9 cellular contexts compared by ENCODE assay signal in the genomic region with DNA sequence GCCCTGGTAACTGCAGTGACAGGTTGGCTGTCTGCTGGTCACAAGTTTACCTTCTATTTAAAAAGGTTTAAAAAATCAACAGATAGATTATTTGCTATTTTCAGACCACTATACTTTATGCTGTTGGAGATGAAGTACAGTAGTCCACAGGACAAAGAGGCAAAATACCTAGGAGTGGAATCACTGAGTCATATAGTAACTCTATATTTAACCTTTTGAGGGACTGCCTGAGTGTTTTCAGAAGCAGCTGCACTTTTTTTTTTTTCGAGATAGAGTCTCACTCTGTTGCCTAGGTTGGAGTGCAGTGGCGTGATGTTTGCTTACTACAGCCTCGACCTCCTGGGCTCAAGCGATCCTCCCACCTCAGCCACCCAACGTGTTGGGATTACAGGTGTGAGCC.
DNase-seq lines count a peak whose midpoint lies in the region; ATAC-seq and TF ChIP-seq lines count a peak whose summit lies in the region.
"Had no signal": no experiment of that assay in that cellular context is flagged by ENCODE, and none has a peak within 500 bp of the region (broad histone marks: within the 10 kb centered on the region; RNA-seq: fewer than 3 reads in every experiment).

No MANE protein-coding gene starts in this region.

- no peak overlapping the region for H3K4me3 ChIP-seq in effector memory CD4-positive, alpha-beta T cell (ENCODE audit: insufficient read depth, low read depth, low read length, poor library complexity, severe bottlenecking)

- ATAC-seq in GM18858 (IDR thresholded peaks at IDR 0.05; ENCODE audit: unreplicated experiment) = peak; percentile 93
- ATAC-seq in HG03060 (IDR thresholded peaks at IDR 0.05; ENCODE audit: low read depth, unreplicated experiment) = peak; percentile 83
- ATAC-seq in activated naive CD8-positive, alpha-beta T cell treated with anti-CD3 and anti-CD28 coated beads, Interleukin-2, amount 50 U/mL, for 24 hours = peak; percentile 92

- DNase-seq in GM20000 (ENCODE audit: low spot score) (peak; percentile 34), kidney tubule cell (ENCODE audit: low spot score) (no peak), erythroblast (lab: John Stamatoyannopoulos, UW) (no peak)
- DNase-seq in activated naive CD8-positive, alpha-beta T cell treated with anti-CD3 and anti-CD28 coated beads, Interleukin-2, amount 50 U/mL, for 24 hours = no peak
- no peak for DNase-seq in effector memory CD4-positive, alpha-beta T cell
- DNase-seq: amygdala, NCI-H2107 had no signal

- H3K27me3 ChIP-seq in effector memory CD4-positive, alpha-beta T cell (replicated peaks; ENCODE audit: control insufficient read depth, insufficient read depth, low read length, poor library complexity, severe bottlenecking) = no peaks in the 10 kb centered on the region

- peak overlapping the region; percentile 11 for H3K4me3 Mint-ChIP-seq in activated naive CD8-positive, alpha-beta T cell treated with anti-CD3 and anti-CD28 coated beads, Interleukin-2, amount 50 U/mL, for 24 hours

- peak overlapping the region; percentile 73 for H3K27ac Mint-ChIP-seq in activated naive CD8-positive, alpha-beta T cell treated with anti-CD3 and anti-CD28 coated beads, Interleukin-2, amount 50 U/mL, for 24 hours

- no peaks in the 10 kb centered on the region for H3K27me3 Mint-ChIP-seq in activated naive CD8-positive, alpha-beta T cell treated with anti-CD3 and anti-CD28 coated beads, Interleukin-2, amount 50 U/mL, for 24 hours

- peaks cover 74% of the 10 kb centered on the region for H3K36me3 Mint-ChIP-seq in activated naive CD8-positive, alpha-beta T cell treated with anti-CD3 and anti-CD28 coated beads, Interleukin-2, amount 50 U/mL, for 24 hours (ENCODE audit: low read depth)

- H3K9me3 ChIP-seq in effector memory CD4-positive, alpha-beta T cell (ENCODE audit: control insufficient read depth, low read length) = no peaks in the 10 kb centered on the region

- H3K4me1 Mint-ChIP-seq in activated naive CD8-positive, alpha-beta T cell treated with anti-CD3 and anti-CD28 coated beads, Interleukin-2, amount 50 U/mL, for 24 hours = peaks cover 64% of the 10 kb centered on the region

- no peaks in the 10 kb centered on the region for H3K9me3 Mint-ChIP-seq in activated naive CD8-positive, alpha-beta T cell treated with anti-CD3 and anti-CD28 coated beads, Interleukin-2, amount 50 U/mL, for 24 hours

- no peak overlapping the region for H3K27ac ChIP-seq in effector memory CD4-positive, alpha-beta T cell (ENCODE audit: insufficient read depth, low read length, poor library complexity, severe bottlenecking)

- TF ChIP-seq CTCF in GM20000 (IDR thresholded peaks at IDR 0.05; ENCODE audit: extremely low read depth, missing control alignments) = no peak

- TF ChIP-seq POLR2A in erythroblast (IDR thresholded peaks at IDR 0.05; ENCODE audit: low read length) = no peak

- H3K4me1 ChIP-seq in effector memory CD4-positive, alpha-beta T cell (ENCODE audit: control insufficient read depth, insufficient read depth, low read length, poor library complexity, severe bottlenecking) = no peaks in the 10 kb centered on the region

- peaks cover 39% of the 10 kb centered on the region for H3K36me3 ChIP-seq in effector memory CD4-positive, alpha-beta T cell (ENCODE audit: control insufficient read depth, insufficient read depth, low read length)
